ENCODE assay signal across 11 cellular contexts in the genomic region with DNA sequence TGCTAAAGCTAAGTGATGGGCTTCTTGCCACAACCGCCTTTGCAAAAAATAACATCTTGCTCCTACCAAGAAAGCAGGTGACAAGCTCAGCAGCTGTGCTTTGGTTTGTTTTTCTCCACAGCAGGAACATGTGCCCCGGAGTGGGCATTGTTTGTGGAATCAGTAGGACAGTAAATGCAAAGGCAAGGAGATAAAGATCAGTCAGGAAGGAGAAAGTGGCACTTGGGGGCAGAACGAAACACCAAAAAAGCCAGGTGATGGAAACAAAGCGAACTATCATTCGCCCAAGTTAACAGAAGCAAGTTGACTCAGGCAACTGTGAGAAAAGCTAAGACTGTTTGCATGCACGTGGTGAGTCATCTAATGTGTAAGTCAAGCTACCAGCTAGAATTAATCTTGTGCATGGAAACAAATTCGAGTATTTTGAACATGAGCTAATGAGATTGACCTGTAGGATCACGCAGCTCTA.
DNase-seq lines count a peak whose midpoint lies in the region; ATAC-seq and TF ChIP-seq lines count a peak whose summit lies in the region.
"Had no signal": no experiment of that assay in that cellular context is flagged by ENCODE, and none has a peak within 500 bp of the region (broad histone marks: within the 10 kb centered on the region; RNA-seq: fewer than 3 reads in every experiment).

No MANE protein-coding gene starts in this region.

- H3K27me3 Mint-ChIP-seq in activated CD4-positive, alpha-beta T cell treated with anti-CD3 and anti-CD28 coated beads, Interleukin-2, amount 10 ng/mL, durations not matched to agents 24 days and 14 days: peaks cover 6% of the 10 kb centered on the region
- H3K27me3 Mint-ChIP-seq in endodermal cell (ENCODE audit: insufficient read depth): peaks cover 16% of the 10 kb centered on the region

- TF ChIP-seq CTCF in endodermal cell (conservative IDR thresholded peaks at IDR 0.05): no peak

- no peak for TF ChIP-seq POLR2A in GM18505 (IDR thresholded peaks at IDR 0.05; ENCODE audit: borderline replicate concordance, extremely low read depth, insufficient read depth, insufficient read length)

- no peak overlapping the region for H3K9ac ChIP-seq in endodermal cell (ENCODE audit: extremely low read depth, low read length, poor library complexity, severe bottlenecking)

- H3K27me3 ChIP-seq in endodermal cell (ENCODE audit: control insufficient read depth, insufficient read depth, low read length, poor library complexity, severe bottlenecking): no peaks in the 10 kb centered on the region

- peaks cover 3% of the 10 kb centered on the region for H3K36me3 Mint-ChIP-seq in activated CD4-positive, alpha-beta T cell treated with anti-CD3 and anti-CD28 coated beads, Interleukin-2, amount 10 ng/mL, durations not matched to agents 24 days and 14 days (ENCODE audit: low read depth)
- H3K36me3 Mint-ChIP-seq in endodermal cell (ENCODE audit: low read depth): no peaks in the 10 kb centered on the region
- H3K36me3 Mint-ChIP-seq in stimulated activated effector memory CD8-positive, alpha-beta T cell treated with anti-CD3 and anti-CD28 coated beads, Interleukin-12 subunit alpha, Interleukin-12 subunit beta, amount 100 ng/mL, for 72 hours: no peaks in the 10 kb centered on the region

- H3K36me3 ChIP-seq in endodermal cell (ENCODE audit: control insufficient read depth, insufficient read depth, low read length): no peaks in the 10 kb centered on the region

- peak overlapping the region; percentile 2 for H3K4me3 Mint-ChIP-seq in activated CD4-positive, alpha-beta T cell treated with anti-CD3 and anti-CD28 coated beads, Interleukin-2, amount 10 ng/mL, durations not matched to agents 24 days and 14 days
- no peak overlapping the region for H3K4me3 Mint-ChIP-seq in endodermal cell
- no peak overlapping the region for H3K4me3 Mint-ChIP-seq in stimulated activated effector memory CD8-positive, alpha-beta T cell treated with anti-CD3 and anti-CD28 coated beads, Interleukin-12 subunit alpha, Interleukin-12 subunit beta, amount 100 ng/mL, for 72 hours
- H3K4me3 Mint-ChIP-seq: activated B cell treated with CpG ODN at 0.5 μM for 24 hours had no signal

- peaks cover 31% of the 10 kb centered on the region for H3K4me1 Mint-ChIP-seq in activated CD4-positive, alpha-beta T cell treated with anti-CD3 and anti-CD28 coated beads, Interleukin-2, amount 10 ng/mL, durations not matched to agents 24 days and 14 days
- H3K4me1 Mint-ChIP-seq in endodermal cell: peaks cover 16% of the 10 kb centered on the region
- H3K4me1 Mint-ChIP-seq in stimulated activated effector memory CD8-positive, alpha-beta T cell treated with anti-CD3 and anti-CD28 coated beads, Interleukin-12 subunit alpha, Interleukin-12 subunit beta, amount 100 ng/mL, for 72 hours: peaks cover 9% of the 10 kb centered on the region
- H3K4me1 Mint-ChIP-seq: activated B cell treated with CpG ODN at 0.5 μM for 24 hours had no signal

- peak overlapping the region; percentile 67 for H3K27ac Mint-ChIP-seq in activated CD4-positive, alpha-beta T cell treated with anti-CD3 and anti-CD28 coated beads, Interleukin-2, amount 10 ng/mL, durations not matched to agents 24 days and 14 days
- H3K27ac Mint-ChIP-seq in endodermal cell: no peak overlapping the region
- no peak overlapping the region for H3K27ac Mint-ChIP-seq in stimulated activated effector memory CD8-positive, alpha-beta T cell treated with anti-CD3 and anti-CD28 coated beads, Interleukin-12 subunit alpha, Interleukin-12 subunit beta, amount 100 ng/mL, for 72 hours
- H3K27ac Mint-ChIP-seq: activated B cell treated with CpG ODN at 0.5 μM for 24 hours had no signal

- H3K9me3 Mint-ChIP-seq in activated CD4-positive, alpha-beta T cell treated with anti-CD3 and anti-CD28 coated beads, Interleukin-2, amount 10 ng/mL, durations not matched to agents 24 days and 14 days: no peaks in the 10 kb centered on the region
- H3K9me3 Mint-ChIP-seq in endodermal cell: peaks cover 8% of the 10 kb centered on the region
- H3K9me3 Mint-ChIP-seq in stimulated activated effector memory CD8-positive, alpha-beta T cell treated with anti-CD3 and anti-CD28 coated beads, Interleukin-12 subunit alpha, Interleukin-12 subunit beta, amount 100 ng/mL, for 72 hours: no peaks in the 10 kb centered on the region
- H3K9me3 Mint-ChIP-seq: activated B cell treated with CpG ODN at 0.5 μM for 24 hours had no signal

- H3K4me1 ChIP-seq in endodermal cell (ENCODE audit: control insufficient read depth, insufficient read depth, low read length): peaks cover 4% of the 10 kb centered on the region
- H3K4me1 ChIP-seq: Caco-2 had no signal

- no peak overlapping the region for H3K4me3 ChIP-seq in endodermal cell (ENCODE audit: low read length)

- DNase-seq in activated CD4-positive, alpha-beta T cell treated with anti-CD3 and anti-CD28 coated beads, Interleukin-2, amount 10 ng/mL, durations not matched to agents 24 days and 14 days: peak; percentile 74
- no peak for DNase-seq in activated CD4-positive, alpha-beta T cell treated with anti-CD3 and anti-CD28 coated beads for 4 hours
- DNase-seq in RPMI7951 (ENCODE audit: low read depth) (peak; percentile 73), endodermal cell (peak; percentile 68), retina (no peak), SW 1271 (lab: John Stamatoyannopoulos, UW) (no peak)
- no peak for DNase-seq in stimulated activated effector memory CD8-positive, alpha-beta T cell treated with anti-CD3 and anti-CD28 coated beads, Interleukin-12 subunit alpha, Interleukin-12 subunit beta, amount 100 ng/mL, for 72 hours (ENCODE audit: low spot score in 2 of 2)
- DNase-seq: activated B cell treated with CpG ODN at 0.5 μM for 24 hours, Caco-2, MV-4-11 had no signal

- H3K9me3 ChIP-seq in endodermal cell (ENCODE audit: control insufficient read depth, low read length): peaks cover 11% of the 10 kb centered on the region
- H3K9me3 ChIP-seq: Caco-2 had no signal

- peak; percentile 85 for ATAC-seq in stimulated activated effector memory CD8-positive, alpha-beta T cell treated with anti-CD3 and anti-CD28 coated beads, Interleukin-12 subunit alpha, Interleukin-12 subunit beta, amount 100 ng/mL, for 72 hours
- no peak for ATAC-seq in GM18505 (IDR thresholded peaks at IDR 0.05; ENCODE audit: unreplicated experiment)

- intact Hi-C loops in activated CD4-positive, alpha-beta T cell treated with anti-CD3 and anti-CD28 coated beads, Interleukin-2, amount 10 ng/mL, durations not matched to agents 24 days and 14 days (cut with micrococcal nuclease): loop anchor here (2.0 to 5.0 kb wide), 5 partner anchors 94 to 411 kb away; a partner anchor contains a TSS

- H3K27ac ChIP-seq in endodermal cell (ENCODE audit: low read depth, low read length): no peak overlapping the region

- WGBS in endodermal cell (ENCODE audit: insufficient coverage in 1 of 2, insufficient read length in 1 of 2), 2 experiments: 60 to 63% methylated on average over 8 of the region's 8 CpGs

Comparison
In these comparisons a context has a peak if more than half of its experiments do, and no peak if none do; other contexts are left out.
1. DNase-seq: peak in activated CD4-positive, alpha-beta T cell treated with anti-CD3 and anti-CD28 coated beads, Interleukin-2, amount 10 ng/mL, durations not matched to agents 24 days and 14 days (single experiment), RPMI7951 (single experiment) and endodermal cell (single experiment); none in activated CD4-positive, alpha-beta T cell treated with anti-CD3 and anti-CD28 coated beads for 4 hours (0 of 2), stimulated activated effector memory CD8-positive, alpha-beta T cell treated with anti-CD3 and anti-CD28 coated beads, Interleukin-12 subunit alpha, Interleukin-12 subunit beta, amount 100 ng/mL, for 72 hours (0 of 2), retina (single experiment) and SW 1271 (0 of 2).